15 cellular contexts compared by ENCODE assay signal in genomic region chr4:186650401-186651180, GRCh38.
DNase-seq lines count a peak whose midpoint lies in the region; ATAC-seq, FAIRE-seq and TF ChIP-seq lines count a peak whose summit lies in the region.
"Had no signal": no experiment of that assay in that cellular context is flagged by ENCODE, and none has a peak within 500 bp of the region (broad histone marks: within the 10 kb centered on the region; RNA-seq: fewer than 3 reads in every experiment).

No MANE protein-coding gene starts in this region.

- H3K4me3 Mint-ChIP-seq in osteocyte (ENCODE audit: unreplicated experiment): no peak overlapping the region
- H3K4me3 Mint-ChIP-seq: CD8-positive, alpha-beta T cell had no signal

- no peaks in the 10 kb centered on the region for H3K9me3 Mint-ChIP-seq in osteocyte (ENCODE audit: unreplicated experiment)

- peak; percentile 44 for DNase-seq in foreskin melanocyte
- no peak for DNase-seq in osteocyte (ENCODE audit: extremely low spot score, unreplicated experiment)
- DNase-seq: BE2C; CD8-positive, alpha-beta T cell; KBM-7; NCI-H187; NCI-H226; NCI-H526 treated with DMSO at 0.1 percent for 48 hours; SIG-M5 had no signal

- peaks cover 50% of the 10 kb centered on the region for H3K4me1 Mint-ChIP-seq in osteocyte (ENCODE audit: unreplicated experiment)

- H3K27ac Mint-ChIP-seq in osteocyte (ENCODE audit: unreplicated experiment): peak overlapping the region; percentile 17
- H3K27ac Mint-ChIP-seq: CD8-positive, alpha-beta T cell had no signal

- FAIRE-seq in G401.6 (lab: Jason Lieb, UNC): peak; percentile 97
- FAIRE-seq: GM12892 had no signal

- no peaks in the 10 kb centered on the region for H3K27me3 Mint-ChIP-seq in osteocyte (ENCODE audit: unreplicated experiment)

- H3K27ac ChIP-seq in VCaP: peak overlapping the region; percentile 78

- ATAC-seq in GM19452 (IDR thresholded peaks at IDR 0.05; ENCODE audit: unreplicated experiment): no peak
- no peak for ATAC-seq in HG03039 (IDR thresholded peaks at IDR 0.05; ENCODE audit: unreplicated experiment)
- no peak for ATAC-seq in GM21576 (IDR thresholded peaks at IDR 0.05; ENCODE audit: unreplicated experiment)
- ATAC-seq: CD8-positive, alpha-beta T cell had no signal

- H3K36me3 Mint-ChIP-seq in osteocyte (ENCODE audit: unreplicated experiment): peaks cover 35% of the 10 kb centered on the region
- H3K36me3 Mint-ChIP-seq: CD8-positive, alpha-beta T cell had no signal

- TF ChIP-seq CTCF in VCaP (conservative IDR thresholded peaks at IDR 0.05): no peak
- TF ChIP-seq CTCF in osteocyte (IDR thresholded peaks at IDR 0.05): no peak
